ENCODE assay signal across 8 cellular contexts in the genomic region with DNA sequence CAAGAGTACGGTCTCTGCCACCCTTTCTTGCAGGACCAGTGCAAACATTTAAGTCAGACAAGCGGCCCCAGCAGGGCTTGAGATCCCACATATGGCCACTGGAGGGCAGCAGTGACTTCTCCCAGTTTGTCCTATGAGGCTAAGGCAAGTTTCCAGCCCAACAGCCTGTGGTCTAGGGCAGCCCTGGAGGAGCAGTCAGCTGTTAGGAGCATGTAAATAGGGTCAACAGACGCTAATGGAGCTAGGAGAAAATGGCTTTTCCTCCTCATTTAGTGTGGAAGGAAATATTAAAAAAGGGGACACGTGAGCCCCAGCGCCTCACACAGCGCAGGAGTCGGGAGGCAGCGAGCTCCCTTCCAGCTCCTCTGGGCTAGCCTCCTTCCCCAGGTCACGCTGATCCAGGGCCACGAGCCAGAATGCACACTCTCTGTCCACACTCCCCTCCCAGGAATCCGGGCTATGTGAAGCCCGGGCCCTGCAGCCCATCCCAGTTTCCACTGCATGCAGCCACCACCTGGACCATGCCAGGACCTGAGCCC.
DNase-seq lines count a peak whose midpoint lies in the region; ATAC-seq lines count a peak whose summit lies in the region.

No MANE protein-coding gene starts in this region.

- H3K27ac ChIP-seq in right cardiac atrium (ENCODE audit: low read length): peak overlapping the region; percentile 88
- peak overlapping the region in 1 of 2 donors; percentile 11 for H3K27ac ChIP-seq in aorta (ENCODE audit: low read depth in 1 of 2, low read length in 2 of 2)

- in situ Hi-C loops in HAP-1 (cut with MboI; ENCODE audit: low sequenced_read_pairs): loop anchor here (5.0 kb wide), 1 partner anchor 341 kb away; no protein-coding TSS in a partner anchor

- ATAC-seq in right cardiac atrium (peak; percentile 86 to 89), aorta (ENCODE audit: low FRiP score) (peak; percentile 95)

- intact Hi-C loops in right cardiac atrium (cut with DNase I): loop anchor here in 3 of 4 donors (2.0 to 10.0 kb wide), 3 partner anchors 36 to 133 kb away; a partner anchor contains a TSS
- intact Hi-C loops in aorta (cut with DNase I): loop anchor here (1.0 to 2.0 kb wide), 2 partner anchors 37 to 189 kb away; no protein-coding TSS in a partner anchor

- H3K9me3 ChIP-seq in HAP-1 (no peaks in the 10 kb centered on the region), right cardiac atrium (ENCODE audit: control insufficient read depth, low read length) (no peaks in the 10 kb centered on the region), aorta (ENCODE audit: control insufficient read depth, low read length) (no peaks in the 10 kb centered on the region)

- 9% methylated on average over 12 of the region's 12 CpGs for WGBS in right cardiac atrium
- 6 to 7% methylated on average over 12 of the region's 12 CpGs for WGBS in aorta, 2 donors

- H3K36me3 ChIP-seq in HAP-1 (replicated peaks): no peaks in the 10 kb centered on the region
- no peaks in the 10 kb centered on the region for H3K36me3 ChIP-seq in aorta (ENCODE audit: control insufficient read depth in 1 of 2, insufficient read depth in 2 of 2, low read length in 1 of 2)

- H3K27me3 ChIP-seq in HAP-1 (ENCODE audit: low read depth): no peaks in the 10 kb centered on the region
- no peaks in the 10 kb centered on the region for H3K27me3 ChIP-seq in right cardiac atrium (ENCODE audit: control insufficient read depth, insufficient read depth)
- H3K27me3 ChIP-seq in aorta (ENCODE audit: control insufficient read depth in 1 of 2, insufficient read depth in 2 of 2, low read length in 1 of 2): no peaks in the 10 kb centered on the region

- H3K4me3 ChIP-seq in HAP-1 (no peak overlapping the region), right cardiac atrium (ENCODE audit: low read length) (no peak overlapping the region), aorta (ENCODE audit: low read length in 2 of 2) (no peak overlapping the region)

- DNase-seq in DMS53 (lab: John Stamatoyannopoulos, UW) (peak; percentile 88), HAP-1 (ENCODE audit: low spot score in 2 of 2) (peak; percentile 70 to 92), NCI-H146 (lab: John Stamatoyannopoulos, UW) (peak; percentile 72), T-helper 1 cell (peak; percentile 23 to 61 (median 34)), anterior cingulate cortex (lab: John Stamatoyannopoulos, UW) (peak in 57 of 58 donors; percentile 4 to 91 (median 75)), right cardiac atrium (peak; percentile 92 to 96 (median 95)), retina (peak; percentile 92), aorta (peak; percentile 92 to 95)

- peaks cover 2% of the 10 kb centered on the region; the same call in 1 of the 2 replicates for H3K4me1 ChIP-seq in HAP-1
- peaks cover 25% of the 10 kb centered on the region for H3K4me1 ChIP-seq in right cardiac atrium (ENCODE audit: control insufficient read depth, insufficient read depth, low read length)
- H3K4me1 ChIP-seq in aorta (ENCODE audit: control insufficient read depth in 1 of 2, insufficient read depth in 2 of 2, low read length in 2 of 2): peaks cover 0 to 2% of the 10 kb centered on the region in 2 donors

Comparison
In these comparisons a context has a peak if more than half of its experiments do, and no peak if none do; other contexts are left out.
1. DNase-seq: peak in every context shown above with its lines; median percentile 95 in right cardiac atrium; 94 in aorta; 92 in retina; 88 in DMS53; 81 in HAP-1; 75 in anterior cingulate cortex; 72 in NCI-H146; 34 in T-helper 1 cell.